Comparison of ENCODE assay signal across 14 cellular contexts in genomic region chr12:81991868-81992267, GRCh38.
"Had no signal": no experiment of that assay in that cellular context is flagged by ENCODE, and none has a peak within 500 bp of the region (broad histone marks: within the 10 kb centered on the region; RNA-seq: fewer than 3 reads in every experiment).

No MANE protein-coding gene starts in this region.

- H3K4me1 Mint-ChIP-seq: IgD-negative memory B cell had no signal

- H3K36me3 Mint-ChIP-seq: IgD-negative memory B cell had no signal

- H3K27me3 Mint-ChIP-seq: IgD-negative memory B cell had no signal

- H3K4me3 Mint-ChIP-seq: IgD-negative memory B cell had no signal

- DNase-seq: NCI-H1436; NCI-H187; NCI-H2029; NCI-H2081 treated with DMSO at 0.1 percent for 48 hours; NCI-H2171; NCI-H226; NCI-H510A; NK-92 treated with Interleukin-12 subunit alpha and Interleukin-12 subunit beta, amount 100 ng/mL, for 24 hours; PC-3; SHP77 treated with DMSO at 0.1 percent for 48 hours had no signal

- ATAC-seq: K562, Panc1, PC-3, Right ventricle myocardium inferior had no signal

- H3K27ac Mint-ChIP-seq: IgD-negative memory B cell had no signal
